Comparison of ENCODE assay signal across 8 cellular contexts in the genomic region with DNA sequence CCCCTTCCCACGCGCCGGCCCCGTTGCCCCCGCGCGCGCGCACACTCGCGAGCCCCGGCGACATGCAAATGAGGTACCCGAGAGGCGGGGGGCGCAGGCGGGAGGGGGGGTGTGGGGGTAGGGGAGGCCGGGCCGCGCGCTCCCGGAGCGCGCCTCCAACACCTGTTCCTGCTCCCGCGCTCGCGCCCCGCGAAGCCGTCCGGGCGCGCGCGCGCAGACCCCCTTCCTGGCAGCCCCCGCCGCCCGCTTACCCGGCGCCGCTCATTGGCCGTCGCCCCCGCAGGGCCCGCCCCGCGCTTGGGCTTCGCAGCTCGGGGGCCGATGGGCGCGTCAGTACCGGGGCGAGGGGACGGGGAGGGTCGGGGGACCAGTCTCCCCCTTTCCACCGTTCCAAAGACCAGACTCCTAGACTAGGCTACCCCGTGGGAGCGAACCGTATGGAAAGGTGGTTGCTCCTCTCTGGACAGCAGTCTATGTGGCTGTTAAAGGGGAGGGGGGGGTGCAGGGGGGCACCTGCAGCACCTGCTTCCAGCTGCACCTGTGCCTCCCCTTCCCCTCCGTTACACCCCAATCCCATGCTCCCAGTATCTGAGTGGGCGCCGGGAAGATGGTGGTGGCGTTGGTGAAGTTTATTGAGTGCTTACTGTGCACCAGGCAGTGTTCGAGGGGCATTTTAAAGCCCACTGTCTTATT. TPM values are rescaled to one million over a fixed set of nuclear protein-coding genes. Genes with fewer than 3 reads are reported as not detected.
DNase-seq lines count a peak whose midpoint lies in the region; ATAC-seq and TF ChIP-seq lines count a peak whose summit lies in the region.

No MANE protein-coding gene starts in this region.

- H3K27me3 ChIP-seq in spleen (replicated peaks in 1 of 7): no peaks in the 10 kb centered on the region

- peak overlapping the region; percentile 92 to 99 (median 97) for H3K27ac ChIP-seq in spleen

- DNase-seq in AG09309 (ENCODE audit: low read depth) (no peak), NCI-H524 treated with DMSO at 0.1 percent for 48 hours (lab: John Stamatoyannopoulos, UW) (peak; percentile 69), amygdala (lab: John Stamatoyannopoulos, UW) (peak in 38 of 56 donors; percentile 49 to 89 (median 80)), spleen (peak; percentile 94)
- DNase-seq in activated effector memory CD4-positive, alpha-beta T cell treated with Interleukin-2 at 50 U/mL for 16 hours: no peak

- WGBS in spleen, 5 donors: 1 to 5% (median 2%) methylated on average over 11 to 67 of the region's 67 CpGs

- no peaks in the 10 kb centered on the region for H3K9me3 ChIP-seq in iPS-18c (ENCODE audit: control insufficient read depth, insufficient read depth, low read length)
- peaks cover 0 to 2% (median 0%) of the 10 kb centered on the region in 8 donors for H3K9me3 ChIP-seq in spleen

- ATAC-seq in GM18502 (IDR thresholded peaks at IDR 0.05; ENCODE audit: poor library complexity, unreplicated experiment) (peak; percentile 5), HG03108 (IDR thresholded peaks at IDR 0.05; ENCODE audit: unreplicated experiment) (peak; percentile 4)

- H3K4me1 ChIP-seq in spleen: peaks cover 5 to 59% (median 43%) of the 10 kb centered on the region in 6 donors

- H3K4me3 ChIP-seq in AG09309 (ENCODE audit: control insufficient read depth, low read depth, low read length): peak overlapping the region; percentile 62
- H3K4me3 ChIP-seq in iPS-18c (ENCODE audit: insufficient read depth, low read depth, low read length): peak overlapping the region; percentile 65
- peak overlapping the region; percentile 41 to 88 (median 81) for H3K4me3 ChIP-seq in spleen

- TF ChIP-seq POLR2A in spleen (IDR thresholded peaks at IDR 0.05): no peak

- intact Hi-C loops in spleen (cut with DNase I; ENCODE audit: low total_unique reads): no loop called here

- peaks cover 0 to 37% (median 22%) of the 10 kb centered on the region in 6 donors for H3K36me3 ChIP-seq in spleen

- TF ChIP-seq CTCF in AG09309 (IDR thresholded peaks at IDR 0.05; ENCODE audit: control insufficient read depth, insufficient read depth, low read depth, low read length, missing control alignments) (no peak), spleen (IDR thresholded peaks at IDR 0.05 in 8 of 11, conservative IDR thresholded peaks at IDR 0.05 in 3 of 11) (no peak)

RNA-seq across cellular contexts. Expression of a gene that starts 0.4 kb away (rescaled TPM):
- 10 to 100 TPM; 19.7 to 42.5 (median 23.9) TPM for total RNA-seq in spleen
- polyA plus RNA-seq in spleen: 10 to 100 TPM; 33.3 to 57.8 (median 39.2) TPM

RNA-seq across cellular contexts. Expression of a gene that starts 1.2 kb away (rescaled TPM):
- 10 to 100 TPM in 5 of 7 donors, 1 to 10 TPM in 2; 7.6 to 17.3 (median 11.4) TPM for total RNA-seq in spleen
- polyA plus RNA-seq in spleen: 10 to 100 TPM in 1 of 3 donors, 1 to 10 TPM in 2; 5.1 to 11.5 (median 7.8) TPM

RNA-seq across cellular contexts. Expression of a gene that starts 5.0 kb away (rescaled TPM):
- total RNA-seq in spleen: 10 to 100 TPM; 12.2 to 23.3 (median 17.8) TPM
- polyA plus RNA-seq in spleen: 10 to 100 TPM in 1 of 3 donors, 1 to 10 TPM in 2; 4.8 to 10.4 (median 5.3) TPM

RNA-seq across cellular contexts. Expression of a gene that starts 19.8 kb away (rescaled TPM):
- total RNA-seq in spleen: 10 to 100 TPM in 2 of 7 donors, 1 to 10 TPM in 4, under 1 TPM in 1; 0.72 to 10.6 (median 6.5) TPM
- polyA plus RNA-seq in spleen: 1 to 10 TPM; 2.8 to 6.9 (median 3.4) TPM

RNA-seq across cellular contexts. Expression of a gene that starts 23.9 kb away (rescaled TPM):
- total RNA-seq in spleen: 1 to 10 TPM; 4.0 to 10.0 (median 7.1) TPM
- polyA plus RNA-seq in spleen: 1 to 10 TPM; 3.3 to 7.6 (median 5.6) TPM

Comparison
In these comparisons a context has a peak if more than half of its experiments do, and no peak if none do; other contexts are left out.
1. DNase-seq: peak in NCI-H524 treated with DMSO at 0.1 percent for 48 hours (single experiment), amygdala (38 of 56) and spleen (single experiment); none in AG09309 (single experiment) and activated effector memory CD4-positive, alpha-beta T cell treated with Interleukin-2 at 50 U/mL for 16 hours (single experiment).
2. Peak in every context shown above with its lines, with median percentiles within 50 percentile points of each other: H3K4me3 ChIP-seq.